ENCODE assay signal across 1 cellular context in genomic region chr1:107523061-107523460, GRCh38.
TF ChIP-seq lines count a peak whose summit lies in the region.

No MANE protein-coding gene starts in this region.

TF ChIP-seq in H1, 55 proteins besides CTCF, POLR2A, EP300 and RAD21:
- TF ChIP-seq ZNF274 (IDR thresholded peaks at IDR 0.05; ENCODE audit: borderline replicate concordance, extremely low read depth, low read length) (no peak), GTF2F1 (IDR thresholded peaks at IDR 0.05; ENCODE audit: borderline replicate concordance, low read depth, low read length) (no peak), CHD2 (IDR thresholded peaks at IDR 0.05; ENCODE audit: low read length) (no peak)
